32 cellular contexts compared by ENCODE assay signal in the genomic region with DNA sequence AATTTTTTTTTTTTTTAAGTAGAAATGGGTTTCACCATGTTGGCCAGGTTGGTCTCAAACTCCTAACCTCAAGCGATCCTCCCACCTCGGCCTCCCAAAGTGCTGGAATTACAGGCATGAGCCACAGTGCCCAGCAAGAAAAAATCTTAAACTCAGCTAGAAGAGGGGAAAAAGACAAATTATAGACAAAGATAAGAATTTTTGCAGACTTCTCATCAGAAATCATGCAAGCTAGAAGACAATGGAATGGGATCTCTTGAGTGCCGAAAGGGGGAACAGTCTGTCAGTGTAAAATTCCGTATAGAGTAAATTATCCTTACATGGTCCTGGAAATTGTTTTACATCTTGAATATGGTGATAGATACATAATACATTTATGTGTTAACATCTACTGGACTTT.
"Had no signal": no experiment of that assay in that cellular context is flagged by ENCODE, and none has a peak within 500 bp of the region (broad histone marks: within the 10 kb centered on the region; RNA-seq: fewer than 3 reads in every experiment).

No MANE protein-coding gene starts in this region.

- H2AFZ ChIP-seq: hepatocyte had no signal

- ATAC-seq: activated CD4-positive, alpha-beta T cell treated with anti-CD3 and anti-CD28 coated beads for 36 hours; activated CD8-positive, alpha-beta memory T cell treated with anti-CD3 and anti-CD28 coated beads, Interleukin-2, amount 10 ng/mL, durations not matched to agents 7 days and 5 days; activated CD8-positive, alpha-beta T cell treated with anti-CD3 and anti-CD28 coated beads, Interleukin-2, amount 10 ng/mL, durations not matched to agents 7 days and 5 days; activated naive CD8-positive, alpha-beta T cell treated with anti-CD3 and anti-CD28 coated beads, Interleukin-2, amount 50 U/mL, for 24 hours; body of pancreas; gastroesophageal sphincter; heart right ventricle had no signal

- H3K4me2 ChIP-seq: hepatocyte had no signal

- H3K4me1 ChIP-seq: adrenal gland, body of pancreas, esophagus squamous epithelium, gastroesophageal sphincter, heart right ventricle had no signal

- H3K27me3 ChIP-seq: adrenal gland, body of pancreas, hepatocyte had no signal

- H3K79me2 ChIP-seq: hepatocyte had no signal

- DNase-seq: activated B cell treated with CpG ODN at 0.5 μM for 24 hours; activated CD4-positive, alpha-beta memory T cell treated with anti-CD3 and anti-CD28 coated beads for 36 hours; activated CD4-positive, alpha-beta T cell treated with anti-CD3 and anti-CD28 coated beads for 36 hours; activated CD4-positive, alpha-beta T cell treated with anti-CD3 and anti-CD28 coated beads, Interleukin-2, amount 10 ng/mL, durations not matched to agents 24 days and 14 days; activated CD4-positive, CD25-positive, alpha-beta regulatory T cell treated with anti-CD3 and anti-CD28 coated beads, Interleukin-2, amount 50 U/mL, for 72 hours; activated CD8-positive, alpha-beta memory T cell treated with anti-CD3 and anti-CD28 coated beads, Interleukin-2, amount 10 ng/mL, durations not matched to agents 7 days and 5 days; activated CD8-positive, alpha-beta memory T cell treated with anti-CD3 and anti-CD28 coated beads, Interleukin-2, amount 50 U/mL, for 4 hours; activated CD8-positive, alpha-beta T cell treated with anti-CD3 and anti-CD28 coated beads, Interleukin-2, amount 10 ng/mL, durations not matched to agents 7 days and 5 days; activated effector memory CD4-positive, alpha-beta T cell treated with anti-CD3 and anti-CD28 coated beads, Interleukin-2, amount 50 U/mL, for 16 hours; activated naive CD4-positive, alpha-beta T cell treated with anti-CD3 and anti-CD28 coated beads for 36 hours; activated naive CD8-positive, alpha-beta T cell treated with anti-CD3 and anti-CD28 coated beads for 36 hours; activated naive CD8-positive, alpha-beta T cell treated with anti-CD3 and anti-CD28 coated beads, Interleukin-2, amount 50 U/mL, for 24 hours; activated T-cell treated with anti-CD3 and anti-CD28 coated beads, Interleukin-2, amount 50 U/mL, for 1 hour; activated T-cell treated with anti-CD3 and anti-CD28 coated beads, Interleukin-2, amount 50 U/mL, for 48 hours; adrenal gland; amygdala; aorta; body of pancreas; caudate nucleus; cortex of kidney; dermis blood vessel endothelial cell; effector CD4-positive, alpha-beta T cell; esophagus squamous epithelium; foreskin melanocyte; heart right ventricle; T-helper 2 cell had no signal

- H3K4me3 ChIP-seq: adrenal gland, body of pancreas, esophagus squamous epithelium, gastroesophageal sphincter, heart right ventricle, hepatocyte had no signal

- H3K27ac ChIP-seq: adrenal gland, body of pancreas, epithelial cell of prostate, esophagus squamous epithelium, gastroesophageal sphincter, heart right ventricle, hepatocyte had no signal

- H3K36me3 ChIP-seq: adrenal gland, esophagus squamous epithelium, gastroesophageal sphincter, heart right ventricle had no signal

- H3K9me3 ChIP-seq: adrenal gland had no signal

- FAIRE-seq: colon, endometrium, endothelial cell of umbilical vein had no signal
